In genomic region chr6:32086661-32087573, GRCh38 we compare ENCODE assay signal across 8 cellular contexts. TPM values are rescaled to one million over a fixed set of nuclear protein-coding genes. Genes with fewer than 3 reads are reported as not detected.
DNase-seq lines count a peak whose midpoint lies in the region; ATAC-seq and TF ChIP-seq lines count a peak whose summit lies in the region.

No MANE protein-coding gene starts in this region.

- DNase-seq in NOMO-1 treated with DMSO at 0.1 percent for 48 hours (lab: John Stamatoyannopoulos, UW; ENCODE audit: unreplicated experiment) (peak; percentile 50), NOMO-1 treated with dmso at 0.1 percent for 144 hours (lab: John Stamatoyannopoulos, UW; ENCODE audit: unreplicated experiment) (no peak), erythroblast (lab: John Stamatoyannopoulos, UW) (peak; percentile 39 to 47), renal cortical epithelial cell (ENCODE audit: low read depth) (peak; percentile 88)
- no peak for DNase-seq in NK-92 treated with Interleukin-12 subunit alpha and Interleukin-12 subunit beta, amount 100 ng/mL, for 24 hours (lab: John Stamatoyannopoulos, UW)
- DNase-seq in activated effector memory CD4-positive, alpha-beta T cell treated with Interleukin-2 at 50 U/mL for 16 hours, result no peak

- ATAC-seq in GM21381 (IDR thresholded peaks at IDR 0.05; ENCODE audit: unreplicated experiment), result no peak

- no peak for TF ChIP-seq POLR2A in erythroblast (IDR thresholded peaks at IDR 0.05; ENCODE audit: low read length)

TF ChIP-seq in PFSK-1, 5 proteins besides CTCF, POLR2A, EP300 and RAD21:
- TF ChIP-seq TAF1 (IDR thresholded peaks at IDR 0.05; ENCODE audit: borderline replicate concordance, insufficient read depth, low read length) (no peak), FOXP2 (optimal IDR thresholded peaks at IDR 0.05; ENCODE audit: borderline replicate concordance, extremely low read depth, extremely low read length, insufficient read depth) (peak; percentile 17)

RNA-seq across cellular contexts. Expression of gene TNXB, which starts 22.2 kb away (rescaled TPM):
- 3.5 TPM for polyA plus RNA-seq in PFSK-1 (2012; ENCODE audit: insufficient read length, low read depth)
- 0.75 TPM in 1 of 2 replicates, not detected in the other for total RNA-seq in renal cortical epithelial cell

RNA-seq across cellular contexts. Expression of gene ATF6B, which starts 41.1 kb away (rescaled TPM):
- polyA plus RNA-seq in PFSK-1 (2012; ENCODE audit: insufficient read length, low read depth), result 61.6 TPM
- 16.5 and 26.2 TPM in 2 replicates for total RNA-seq in renal cortical epithelial cell

RNA-seq across cellular contexts. Expression of gene FKBPL, which starts 43.2 kb away (rescaled TPM):
- polyA plus RNA-seq in PFSK-1 (2012; ENCODE audit: insufficient read length, low read depth), result 8.8 TPM
- total RNA-seq in renal cortical epithelial cell, result 5.6 and 7.6 TPM in 2 replicates

RNA-seq across cellular contexts. Expression of gene CYP21A2, which starts 48.7 kb away (rescaled TPM):
- polyA plus RNA-seq in PFSK-1 (2012; ENCODE audit: insufficient read length, low read depth), result 0.34 TPM
- total RNA-seq in renal cortical epithelial cell, result 0.20 TPM in 1 of 2 replicates, not detected in the other

Comparison
In these comparisons a context has a peak if more than half of its experiments do, and no peak if none do; other contexts are left out.
1. DNase-seq: peak in NOMO-1 treated with DMSO at 0.1 percent for 48 hours (single experiment), erythroblast (2 of 2) and renal cortical epithelial cell (single experiment); none in NOMO-1 treated with dmso at 0.1 percent for 144 hours (single experiment), NK-92 treated with Interleukin-12 subunit alpha and Interleukin-12 subunit beta, amount 100 ng/mL, for 24 hours (single experiment) and activated effector memory CD4-positive, alpha-beta T cell treated with Interleukin-2 at 50 U/mL for 16 hours (single experiment).